Comparison of ENCODE assay signal across 15 cellular contexts in genomic region chr17:27610304-27610676, GRCh38.
"Had no signal": no experiment of that assay in that cellular context is flagged by ENCODE, and none has a peak within 500 bp of the region (broad histone marks: within the 10 kb centered on the region; RNA-seq: fewer than 3 reads in every experiment).

No MANE protein-coding gene starts in this region.

- H3K27ac Mint-ChIP-seq: natural killer cell treated with Interleukin-12 subunit alpha and Interleukin-12 subunit beta and Interleukin-15 and Interleukin-18, amount 100 ng/mL, for 72 hours; neural progenitor cell; progenitor cell of endocrine pancreas had no signal

- H3K36me3 ChIP-seq: colonic mucosa, neural progenitor cell had no signal

- H3K4me1 Mint-ChIP-seq: immature natural killer cell had no signal

- DNase-seq: esophagus squamous epithelium; immature natural killer cell; left cardiac atrium; pancreas; stimulated activated CD4-positive, alpha-beta T cell treated with anti-CD3 and anti-CD28 coated beads, Interleukin-2, amount 100 ng/mL, for 48 hours; stimulated activated naive CD4-positive, alpha-beta T cell treated with Interleukin-2 at 50 U/mL for 16 hours; tibial artery; upper lobe of right lung had no signal

- H3K27me3 ChIP-seq: colonic mucosa, esophagus squamous epithelium, gastroesophageal sphincter, neural progenitor cell, pancreas, suprapubic skin, tibial artery, upper lobe of right lung had no signal

- H3K9me3 Mint-ChIP-seq: immature natural killer cell; natural killer cell treated with Interleukin-12 subunit alpha and Interleukin-12 subunit beta and Interleukin-15 and Interleukin-18, amount 100 ng/mL, for 72 hours; neural progenitor cell had no signal

- H3K4me3 Mint-ChIP-seq: immature natural killer cell; natural killer cell treated with Interleukin-12 subunit alpha and Interleukin-12 subunit beta and Interleukin-15 and Interleukin-18, amount 100 ng/mL, for 72 hours; neural progenitor cell had no signal

- H3K4me3 ChIP-seq: colonic mucosa, esophagus squamous epithelium, gastroesophageal sphincter, neural progenitor cell, pancreas, smooth muscle cell, suprapubic skin, tibial artery, upper lobe of right lung had no signal

- H3K4me1 ChIP-seq: colonic mucosa, esophagus squamous epithelium, gastroesophageal sphincter, neural progenitor cell, pancreas, suprapubic skin, tibial artery, upper lobe of right lung had no signal

- H3K9me3 ChIP-seq: colonic mucosa, esophagus squamous epithelium, gastroesophageal sphincter, pancreas, suprapubic skin, tibial artery, upper lobe of right lung had no signal

- H3K27ac ChIP-seq: colonic mucosa, esophagus squamous epithelium, gastroesophageal sphincter, neural progenitor cell, pancreas, suprapubic skin, tibial artery, upper lobe of right lung had no signal

- ATAC-seq: gastroesophageal sphincter; natural killer cell treated with Interleukin-12 subunit alpha and Interleukin-12 subunit beta and Interleukin-15 and Interleukin-18, amount 100 ng/mL, for 72 hours had no signal

- H3K27me3 Mint-ChIP-seq: natural killer cell treated with Interleukin-12 subunit alpha and Interleukin-12 subunit beta and Interleukin-15 and Interleukin-18, amount 100 ng/mL, for 72 hours; progenitor cell of endocrine pancreas had no signal
